In genomic region chr2:36597532-36598377, GRCh38 we compare ENCODE assay signal across 1 cellular context.
TF ChIP-seq lines count a peak whose summit lies in the region.

TSS of gene FEZ2 (minus strand) at chr2:36598168. CDS start at chr2:36598142, 26 bp downstream.

TF ChIP-seq in HepG2, 621 proteins besides CTCF, POLR2A, EP300 and RAD21 (continued from another document and continues in another):
- no peak for TF ChIP-seq TRIM22 (IDR thresholded peaks at IDR 0.05)
- no peak for TF ChIP-seq SOX5 (CRISPR knock-in tag; IDR thresholded peaks at IDR 0.05; ENCODE audit: borderline replicate concordance)
- 0 out of 2 replicates have a peak, but pooled peaks have one; percentile 53 for TF ChIP-seq ZNF501 (CRISPR knock-in tag; IDR thresholded peaks at IDR 0.05)
- TF ChIP-seq RFX1 (IDR thresholded peaks at IDR 0.05), result no peak
- no peak for TF ChIP-seq MATR3 (CRISPR knock-in tag; IDR thresholded peaks at IDR 0.05)
- TF ChIP-seq ZNF180 (CRISPR knock-in tag; IDR thresholded peaks at IDR 0.05; ENCODE audit: borderline replicate concordance, low read depth), result no peak
- peak; percentile 71; the same call in 1 of the 2 replicates for TF ChIP-seq KAT7 (CRISPR knock-in tag; IDR thresholded peaks at IDR 0.05; ENCODE audit: borderline replicate concordance)
- no peak for TF ChIP-seq MLX (CRISPR knock-in tag; IDR thresholded peaks at IDR 0.05)
- TF ChIP-seq ZNF691 (CRISPR knock-in tag; IDR thresholded peaks at IDR 0.05; ENCODE audit: borderline replicate concordance, low read depth), result peak; percentile 59; the same call in 1 of the 2 replicates
- TF ChIP-seq ZNF564 (CRISPR knock-in tag; IDR thresholded peaks at IDR 0.05), result no peak
- TF ChIP-seq NFAT5 (CRISPR knock-in tag; IDR thresholded peaks at IDR 0.05), result no peak
- TF ChIP-seq HOXA9 (CRISPR knock-in tag; IDR thresholded peaks at IDR 0.05; ENCODE audit: borderline replicate concordance), result no peak
- peak; percentile 71; the same call in 1 of the 2 replicates for TF ChIP-seq HOMEZ (CRISPR knock-in tag; IDR thresholded peaks at IDR 0.05; ENCODE audit: low read depth)
- no peak for TF ChIP-seq TBL1XR1 (IDR thresholded peaks at IDR 0.05; ENCODE audit: borderline replicate concordance, low read length, partially characterized antibody)
- no peak for TF ChIP-seq SNAI1 (CRISPR knock-in tag; IDR thresholded peaks at IDR 0.05; ENCODE audit: borderline replicate concordance)
- no peak for TF ChIP-seq ZNF589 (CRISPR knock-in tag; conservative IDR thresholded peaks at IDR 0.05)
- TF ChIP-seq MYC (CRISPR knock-in tag; IDR thresholded peaks at IDR 0.05; ENCODE audit: borderline replicate concordance), result peak; percentile 68; the same call in 1 of the 2 replicates
- TF ChIP-seq ZNF296 (CRISPR knock-in tag; conservative IDR thresholded peaks at IDR 0.05), result no peak
- TF ChIP-seq ELK4 (CRISPR knock-in tag; IDR thresholded peaks at IDR 0.05; ENCODE audit: borderline replicate concordance), result no peak
- no peak for TF ChIP-seq PBX3 (CRISPR knock-in tag; IDR thresholded peaks at IDR 0.05; ENCODE audit: borderline replicate concordance)
- TF ChIP-seq HNRNPUL1 (IDR thresholded peaks at IDR 0.05; ENCODE audit: low read depth, low read length), result no peak
- no peak for TF ChIP-seq NR2F1 (CRISPR knock-in tag; IDR thresholded peaks at IDR 0.05)
- no peak for TF ChIP-seq ZNF839 (CRISPR knock-in tag; IDR thresholded peaks at IDR 0.05; ENCODE audit: borderline replicate concordance)
- TF ChIP-seq GTF2F1 (IDR thresholded peaks at IDR 0.05; ENCODE audit: low read length), result no peak
- TF ChIP-seq ZNF30 (CRISPR knock-in tag; IDR thresholded peaks at IDR 0.05), result no peak
- TF ChIP-seq ZNF281 (CRISPR knock-in tag; IDR thresholded peaks at IDR 0.05; ENCODE audit: borderline replicate concordance), result 0 out of 2 replicates have a peak, but pooled peaks have one; percentile 28
- no peak for TF ChIP-seq SIX1 (CRISPR knock-in tag; IDR thresholded peaks at IDR 0.05; ENCODE audit: borderline replicate concordance)
- peak; percentile 48; the same call in 1 of the 2 replicates for TF ChIP-seq SAFB2 (CRISPR knock-in tag; IDR thresholded peaks at IDR 0.05; ENCODE audit: borderline replicate concordance, low read depth)
- no peak for TF ChIP-seq MEF2D (CRISPR knock-in tag; IDR thresholded peaks at IDR 0.05)
- 0 out of 2 replicates have a peak, but pooled peaks have one; percentile 36 for TF ChIP-seq ZNF639 (CRISPR knock-in tag; conservative IDR thresholded peaks at IDR 0.05)
- TF ChIP-seq ZBTB37 (CRISPR knock-in tag; IDR thresholded peaks at IDR 0.05), result no peak
- peak; percentile 46; the same call in 1 of the 2 replicates for TF ChIP-seq ZNF350 (CRISPR knock-in tag; IDR thresholded peaks at IDR 0.05; ENCODE audit: borderline replicate concordance, low read depth)
- peak; percentile 62; the same call in 1 of the 2 replicates for TF ChIP-seq DMAP1 (CRISPR knock-in tag; IDR thresholded peaks at IDR 0.05)
- TF ChIP-seq KAT2B (IDR thresholded peaks at IDR 0.05; ENCODE audit: borderline replicate concordance, low read depth, low read length), result no peak
- TF ChIP-seq ZNF274 (CRISPR knock-in tag; IDR thresholded peaks at IDR 0.05), result peak; percentile 82; the same call in 1 of the 2 replicates
- no peak for TF ChIP-seq TFAP4 (IDR thresholded peaks at IDR 0.05; ENCODE audit: borderline replicate concordance, low read depth)
- TF ChIP-seq SP2 (CRISPR knock-in tag; IDR thresholded peaks at IDR 0.05), result peak; percentile 52; the same call in 1 of the 2 replicates
- no peak for TF ChIP-seq ZNF841 (CRISPR knock-in tag; IDR thresholded peaks at IDR 0.05; ENCODE audit: borderline replicate concordance)
- TF ChIP-seq ZIK1 (CRISPR knock-in tag; IDR thresholded peaks at IDR 0.05; ENCODE audit: borderline replicate concordance, low read depth), result no peak
- peak; percentile 44; the same call in 1 of the 2 replicates for TF ChIP-seq ZFP82 (CRISPR knock-in tag; IDR thresholded peaks at IDR 0.05; ENCODE audit: borderline replicate concordance)
- TF ChIP-seq RELA (CRISPR knock-in tag; IDR thresholded peaks at IDR 0.05), result no peak
- 0 out of 2 replicates have a peak, but pooled peaks have one; percentile 14 for TF ChIP-seq NR2F2 (IDR thresholded peaks at IDR 0.05; ENCODE audit: borderline replicate concordance, low read depth)
- TF ChIP-seq JUNB (CRISPR knock-in tag; IDR thresholded peaks at IDR 0.05; ENCODE audit: borderline replicate concordance), result no peak
